In the genomic region with DNA sequence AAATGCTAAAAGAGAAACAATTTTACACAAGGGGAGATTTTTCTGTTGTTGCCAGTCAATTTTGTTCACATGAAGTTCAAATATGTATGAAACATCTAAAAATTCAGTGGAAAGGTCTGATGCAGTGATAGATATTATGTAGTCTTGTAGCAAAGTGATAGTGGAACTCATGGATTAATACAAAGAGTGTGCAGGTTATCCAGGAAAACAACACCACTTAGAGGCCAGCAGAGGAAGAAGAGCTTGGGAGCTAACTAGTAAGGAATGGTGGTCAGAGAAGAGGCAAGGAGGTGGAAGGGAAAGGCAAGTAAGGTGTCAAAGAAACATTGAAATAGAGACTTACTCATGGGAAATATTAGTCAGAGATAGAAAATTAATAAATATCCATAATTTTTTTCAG, we compare ENCODE assay signal across 15 cellular contexts.
DNase-seq lines count a peak whose midpoint lies in the region; ATAC-seq and TF ChIP-seq lines count a peak whose summit lies in the region.
"Had no signal": no experiment of that assay in that cellular context is flagged by ENCODE, and none has a peak within 500 bp of the region (broad histone marks: within the 10 kb centered on the region; RNA-seq: fewer than 3 reads in every experiment).

No MANE protein-coding gene starts in this region.

- H3K27me3 ChIP-seq in prostate gland (replicated peaks; ENCODE audit: insufficient read depth), result no peaks in the 10 kb centered on the region

- TF ChIP-seq CTCF in LNCAP (IDR thresholded peaks at IDR 0.05) (peak; percentile 42; the same call in 1 of the 2 replicates), choroid plexus epithelial cell (conservative IDR thresholded peaks at IDR 0.05; ENCODE audit: low read depth, low read length) (peak; percentile 29), prostate gland (IDR thresholded peaks at IDR 0.05) (no peak)

- H3K9me3 ChIP-seq in prostate gland, result no peaks in the 10 kb centered on the region

- no peaks in the 10 kb centered on the region for H3K36me3 ChIP-seq in prostate gland

- H3K27ac Mint-ChIP-seq in memory B cell, result peak overlapping the region; percentile 17
- H3K27ac Mint-ChIP-seq in stimulated activated naive CD8-positive, alpha-beta T cell treated with anti-CD3 and anti-CD28 coated beads, Interleukin-15, amount 100 ng/mL, for 72 hours, result no peak overlapping the region
- H3K27ac Mint-ChIP-seq: CD8-positive, alpha-beta T cell had no signal

- no peak overlapping the region for H3K4me3 Mint-ChIP-seq in memory B cell
- H3K4me3 Mint-ChIP-seq in stimulated activated naive CD8-positive, alpha-beta T cell treated with anti-CD3 and anti-CD28 coated beads, Interleukin-15, amount 100 ng/mL, for 72 hours, result no peak overlapping the region
- H3K4me3 Mint-ChIP-seq: activated T-cell treated with anti-CD3 and anti-CD28 coated beads, Interleukin-2, amount 50 U/mL, for 4 hours; CD8-positive, alpha-beta T cell had no signal

- peaks cover 17% of the 10 kb centered on the region for H3K36me3 Mint-ChIP-seq in memory B cell
- H3K36me3 Mint-ChIP-seq: CD8-positive, alpha-beta T cell had no signal

- no peaks in the 10 kb centered on the region for H3K27me3 Mint-ChIP-seq in memory B cell
- no peaks in the 10 kb centered on the region for H3K27me3 Mint-ChIP-seq in stimulated activated naive CD8-positive, alpha-beta T cell treated with anti-CD3 and anti-CD28 coated beads, Interleukin-15, amount 100 ng/mL, for 72 hours

- H3K9me3 Mint-ChIP-seq in memory B cell, result peaks cover 8% of the 10 kb centered on the region
- no peaks in the 10 kb centered on the region for H3K9me3 Mint-ChIP-seq in stimulated activated naive CD8-positive, alpha-beta T cell treated with anti-CD3 and anti-CD28 coated beads, Interleukin-15, amount 100 ng/mL, for 72 hours
- H3K9me3 Mint-ChIP-seq: CD8-positive, alpha-beta T cell had no signal

- no peaks in the 10 kb centered on the region for H3K4me1 ChIP-seq in prostate gland (replicated peaks)

- peaks cover 10% of the 10 kb centered on the region for H3K4me1 Mint-ChIP-seq in memory B cell
- no peaks in the 10 kb centered on the region for H3K4me1 Mint-ChIP-seq in stimulated activated naive CD8-positive, alpha-beta T cell treated with anti-CD3 and anti-CD28 coated beads, Interleukin-15, amount 100 ng/mL, for 72 hours

- H3K4me3 ChIP-seq in choroid plexus epithelial cell (ENCODE audit: low read depth, low read length), result no peak overlapping the region
- H3K4me3 ChIP-seq in prostate gland, result no peak overlapping the region
- H3K4me3 ChIP-seq: SK-N-MC had no signal

- ATAC-seq in memory B cell (ENCODE audit: low read depth), result no peak
- no peak for ATAC-seq in stimulated activated naive CD8-positive, alpha-beta T cell treated with anti-CD3 and anti-CD28 coated beads, Interleukin-15, amount 100 ng/mL, for 72 hours
- ATAC-seq: activated CD4-positive, CD25-positive, alpha-beta regulatory T cell treated with anti-CD3 and anti-CD28 coated beads, Interleukin-2, amount 50 U/mL, for 24 hours; activated T-cell treated with anti-CD3 and anti-CD28 coated beads, Interleukin-2, amount 50 U/mL, for 4 hours; CD8-positive, alpha-beta T cell; sciatic nerve had no signal

- no peak overlapping the region for H3K27ac ChIP-seq in prostate gland
- H3K27ac ChIP-seq: SK-N-MC had no signal

- intact Hi-C loops in prostate gland (cut with DNase I), result loop anchor here (10.0 kb wide), 1 partner anchor 169 kb away; no protein-coding TSS in a partner anchor

- no peak for TF ChIP-seq POLR2A in prostate gland (IDR thresholded peaks at IDR 0.05)

- DNase-seq in COR-L47 (lab: John Stamatoyannopoulos, UW) (peak; percentile 27), choroid plexus epithelial cell (ENCODE audit: low read depth) (peak; percentile 38), memory B cell (ENCODE audit: low spot score in 2 of 2) (no peak), hippocampal formation (lab: John Stamatoyannopoulos, UW) (no peak), prostate gland (ENCODE audit: low spot score) (no peak)
- no peak for DNase-seq in activated CD4-positive, alpha-beta T cell treated with anti-CD3 and anti-CD28 coated beads for 1 hour
- DNase-seq in stimulated activated naive CD8-positive, alpha-beta T cell treated with anti-CD3 and anti-CD28 coated beads, Interleukin-15, amount 100 ng/mL, for 72 hours, result no peak
- DNase-seq: activated T-cell treated with anti-CD3 and anti-CD28 coated beads, Interleukin-2, amount 50 U/mL, for 4 hours; CD8-positive, alpha-beta T cell; NCI-H1436; NCI-H748 treated with DMSO at 0.1 percent for 48 hours had no signal

Comparison
In these comparisons a context has a peak if more than half of its experiments do, and no peak if none do; other contexts are left out.
1. DNase-seq: peak in COR-L47 (single experiment) and choroid plexus epithelial cell (single experiment); none in memory B cell (0 of 2), hippocampal formation (0 of 2), prostate gland (single experiment), activated CD4-positive, alpha-beta T cell treated with anti-CD3 and anti-CD28 coated beads for 1 hour (single experiment) and stimulated activated naive CD8-positive, alpha-beta T cell treated with anti-CD3 and anti-CD28 coated beads, Interleukin-15, amount 100 ng/mL, for 72 hours (0 of 2).
2. CTCF ChIP-seq: peak in LNCAP (single experiment) and choroid plexus epithelial cell (single experiment); none in prostate gland (0 of 4).